Comparison of ENCODE assay signal across 27 cellular contexts in genomic region chr5:80540691-80541090, GRCh38. TPM values are rescaled to one million over a fixed set of nuclear protein-coding genes. Genes with fewer than 3 reads are reported as not detected.
"Had no signal": no experiment of that assay in that cellular context is flagged by ENCODE, and none has a peak within 500 bp of the region (broad histone marks: within the 10 kb centered on the region; RNA-seq: fewer than 3 reads in every experiment).

No MANE protein-coding gene starts in this region.

- H3K36me3 ChIP-seq: esophagus muscularis mucosa, neural progenitor cell, right lobe of liver, tibial artery, upper lobe of right lung, vagina had no signal

- DNase-seq: effector CD8-positive, alpha-beta T cell; foreskin melanocyte; head of caudate nucleus; left colon; left ventricle myocardium superior; mesenchymal stem cell; midbrain; nucleus accumbens; psoas muscle; retina; right lobe of liver; stimulated activated CD4-positive, alpha-beta T cell treated with anti-CD3 and anti-CD28 coated beads, Interleukin-4, amount 100 ng/mL, for 1 hour; stimulated activated CD8-positive, alpha-beta memory T cell treated with anti-CD3 and anti-CD28 coated beads, Interleukin-4, amount 100 ng/mL, for 48 hours; stimulated activated naive CD8-positive, alpha-beta T cell treated with anti-CD3 and anti-CD28 coated beads, Interleukin-15, Interleukin-2, amounts not matched to agents 100 U/mL and 50 U/mL, for 24 hours; tibial artery; upper lobe of right lung had no signal

- H3K27ac ChIP-seq: coronary artery, epithelial cell of prostate, esophagus muscularis mucosa, hepatocyte, neural progenitor cell, parathyroid adenoma, psoas muscle, right lobe of liver, tibial artery, upper lobe of right lung, vagina had no signal

- H3K9ac ChIP-seq: neural progenitor cell, parathyroid adenoma had no signal

- H3K9me3 ChIP-seq: psoas muscle, right lobe of liver, upper lobe of right lung had no signal

- H3K4me2 ChIP-seq: hepatocyte, neural progenitor cell had no signal

- FAIRE-seq: endometrium had no signal

- H3K4me1 ChIP-seq: esophagus muscularis mucosa, neural progenitor cell, parathyroid adenoma, right lobe of liver, tibial artery, upper lobe of right lung, vagina had no signal

- H3K4me3 ChIP-seq: coronary artery, esophagus muscularis mucosa, hepatocyte, lung, neural progenitor cell, psoas muscle, right lobe of liver, tibial artery, upper lobe of right lung, vagina had no signal

- H3K27me3 ChIP-seq: esophagus muscularis mucosa, hepatocyte, neural progenitor cell, right lobe of liver, tibial artery, upper lobe of right lung, vagina had no signal

- ATAC-seq: left colon; left ventricle myocardium superior; natural killer cell treated with Interleukin-12 subunit alpha and Interleukin-12 subunit beta and Interleukin-15 and Interleukin-18, amount 100 ng/mL, for 72 hours; psoas muscle; right lobe of liver; stimulated activated effector memory CD8-positive, alpha-beta T cell treated with anti-CD3 and anti-CD28 coated beads, Interleukin-12 subunit alpha, Interleukin-12 subunit beta, amount 100 ng/mL, for 72 hours; upper lobe of right lung had no signal

RNA-seq across cellular contexts. Expression of gene ANKRD34B, which starts 29.4 kb away (rescaled TPM):
- polyA plus RNA-seq: hepatocyte had no signal
